13 cellular contexts compared by ENCODE assay signal in the genomic region with DNA sequence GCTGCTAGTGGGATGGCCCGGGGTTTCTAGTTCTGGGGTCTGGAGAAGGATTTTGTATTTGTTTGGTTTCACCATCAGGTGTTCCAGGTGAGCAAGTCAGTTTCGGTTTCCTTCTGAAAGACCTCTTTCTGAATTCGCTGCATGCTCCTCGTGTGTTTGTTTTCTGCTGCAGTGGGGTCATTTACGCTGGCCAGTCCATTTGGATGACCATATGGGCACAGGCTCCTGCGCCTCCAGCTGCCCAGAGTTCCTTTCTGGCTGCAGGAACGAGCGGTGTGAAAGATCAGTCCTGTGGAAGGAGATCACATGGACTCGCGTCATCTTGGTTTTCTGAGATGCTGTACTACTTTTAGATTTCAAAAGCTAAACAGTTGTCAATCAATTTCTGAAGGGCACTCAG.
"Had no signal": no experiment of that assay in that cellular context is flagged by ENCODE, and none has a peak within 500 bp of the region (broad histone marks: within the 10 kb centered on the region; RNA-seq: fewer than 3 reads in every experiment).

No MANE protein-coding gene starts in this region.

- DNase-seq: activated CD4-positive, alpha-beta T cell treated with anti-CD3 and anti-CD28 coated beads for 4 hours; activated CD8-positive, alpha-beta memory T cell treated with anti-CD3 and anti-CD28 coated beads, Interleukin-2, amount 50 U/mL, for 48 hours; activated CD8-positive, alpha-beta T cell treated with anti-CD3 and anti-CD28 coated beads, Interleukin-2, amount 10 ng/mL, durations not matched to agents 7 days and 5 days; activated naive CD4-positive, alpha-beta T cell; activated naive CD8-positive, alpha-beta T cell treated with anti-CD3 and anti-CD28 coated beads, Interleukin-2, amount 50 U/mL, for 24 hours; caudate nucleus; cortex of kidney; esophagus squamous epithelium; foreskin fibroblast; glutamatergic neuron; left cardiac atrium; T-helper 1 cell; thyroid gland had no signal

- H3K27me3 ChIP-seq: thyroid gland had no signal

- ATAC-seq: activated CD8-positive, alpha-beta T cell treated with anti-CD3 and anti-CD28 coated beads, Interleukin-2, amount 10 ng/mL, durations not matched to agents 7 days and 5 days; activated naive CD8-positive, alpha-beta T cell treated with anti-CD3 and anti-CD28 coated beads, Interleukin-2, amount 50 U/mL, for 24 hours; left cardiac atrium had no signal

- H3K27ac ChIP-seq: esophagus squamous epithelium, thyroid gland had no signal

- H3K9me3 ChIP-seq: esophagus squamous epithelium, thyroid gland had no signal

- H3K36me3 ChIP-seq: esophagus squamous epithelium, thyroid gland had no signal

- H3K4me3 ChIP-seq: esophagus squamous epithelium, thyroid gland had no signal
